22 cellular contexts compared by ENCODE assay signal in the genomic region with DNA sequence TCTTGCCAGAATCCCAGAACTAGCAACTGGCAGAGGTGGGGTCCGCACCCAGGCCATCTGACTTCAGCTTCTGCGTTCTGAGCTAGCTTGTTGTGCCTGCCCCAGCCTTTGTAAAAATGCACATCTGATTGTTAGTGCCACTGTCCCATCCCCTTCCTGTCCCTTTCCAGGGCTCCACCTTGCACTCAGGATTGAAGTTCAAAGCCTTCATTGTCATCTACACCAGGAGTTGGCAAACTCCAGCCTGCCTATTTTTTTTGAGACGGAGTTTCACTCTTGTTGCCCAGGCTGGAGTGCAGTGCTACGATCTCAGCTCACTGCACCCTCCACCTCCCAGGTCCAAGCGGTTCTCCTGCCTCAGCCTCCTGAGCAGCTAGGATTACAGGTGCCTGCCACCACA. TPM values are rescaled to one million over a fixed set of nuclear protein-coding genes. Genes with fewer than 3 reads are reported as not detected.
A peak's percentile ranks its signal among the peaks of the same experiment; 100 is the strongest.
DNase-seq lines count a peak whose midpoint lies in the region; ATAC-seq and TF ChIP-seq lines count a peak whose summit lies in the region.
"Had no signal": no experiment of that assay in that cellular context is flagged by ENCODE, and none has a peak within 500 bp of the region (broad histone marks: within the 10 kb centered on the region; RNA-seq: fewer than 3 reads in every experiment).

No MANE protein-coding gene starts in this region.

- H3K79me2 ChIP-seq in Karpas-422 (ENCODE audit: low read length), result peaks cover 71% of the 10 kb centered on the region

- DNase-seq in activated naive CD4-positive, alpha-beta T cell (lab: John Stamatoyannopoulos, UW), result no peak
- DNase-seq in Karpas-422, result no peak
- no peak for DNase-seq in progenitor cell of endocrine pancreas (ENCODE audit: low spot score, unreplicated experiment)
- DNase-seq in stimulated activated effector memory CD8-positive, alpha-beta T cell treated with anti-CD3 and anti-CD28 coated beads, Interleukin-12 subunit alpha, Interleukin-12 subunit beta, amount 100 ng/mL, for 72 hours (ENCODE audit: low spot score in 2 of 2), result no peak
- no peak for DNase-seq in SW480 (ENCODE audit: low spot score)
- DNase-seq: activated CD4-positive, alpha-beta memory T cell treated with anti-CD3 and anti-CD28 coated beads for 36 hours; activated CD8-positive, alpha-beta memory T cell treated with anti-CD3 and anti-CD28 coated beads, Interleukin-2, amount 50 U/mL, for 4 hours; adrenal gland; brain microvascular endothelial cell; left lung; mesendoderm; NCI-H1092 treated with DMSO at 0.1 percent for 48 hours; NCI-H1930; NCI-H526; Right ventricle myocardium superior; stimulated activated CD8-positive, alpha-beta memory T cell treated with anti-CD3 and anti-CD28 coated beads, Interleukin-4, amount 100 ng/mL, for 48 hours; T-helper 9 cell; upper lobe of left lung had no signal

- 0 out of 2 replicates have a peak overlapping the region, but pooled peaks have one; percentile 59 for H3K9ac ChIP-seq in Karpas-422 (ENCODE audit: low read length)

- peaks cover 17% of the 10 kb centered on the region; the same call in 1 of the 2 replicates for H4K20me1 ChIP-seq in Karpas-422 (ENCODE audit: insufficient read depth, low read depth, low read length)

- H3K27ac ChIP-seq in Karpas-422 (ENCODE audit: low read length), result peak overlapping the region; percentile 95
- H3K27ac ChIP-seq: adrenal gland, brain microvascular endothelial cell, left lung, skin epidermis, upper lobe of left lung had no signal

- peak overlapping the region; percentile 62; the same call in 1 of the 2 replicates for H3K4me3 ChIP-seq in Karpas-422 (ENCODE audit: low read length)
- H3K4me3 ChIP-seq: adrenal gland, left lung, skin epidermis, upper lobe of left lung had no signal

- H3K27ac Mint-ChIP-seq in activated naive CD4-positive, alpha-beta T cell treated with anti-CD3 and anti-CD28 coated beads, Interleukin-2, amount 50 U/mL, for 24 hours, result peak overlapping the region; percentile 17
- H3K27ac Mint-ChIP-seq in brain (peak overlapping the region in 2 of 5 experiments; percentile 8 to 39), progenitor cell of endocrine pancreas (no peak overlapping the region)
- no peak overlapping the region for H3K27ac Mint-ChIP-seq in stimulated activated effector memory CD8-positive, alpha-beta T cell treated with anti-CD3 and anti-CD28 coated beads, Interleukin-12 subunit alpha, Interleukin-12 subunit beta, amount 100 ng/mL, for 72 hours
- H3K27ac Mint-ChIP-seq: activated CD4-positive, alpha-beta memory T cell treated with anti-CD3 and anti-CD28 coated beads for 36 hours had no signal

- peak overlapping the region; percentile 42 for H3K4me3 Mint-ChIP-seq in activated naive CD4-positive, alpha-beta T cell treated with anti-CD3 and anti-CD28 coated beads, Interleukin-2, amount 50 U/mL, for 24 hours
- H3K4me3 Mint-ChIP-seq in brain, result peak overlapping the region in 4 of 5 experiments; percentile 41 to 90 (median 71)
- peak overlapping the region; percentile 47 for H3K4me3 Mint-ChIP-seq in progenitor cell of endocrine pancreas (ENCODE audit: low read depth)
- no peak overlapping the region for H3K4me3 Mint-ChIP-seq in stimulated activated effector memory CD8-positive, alpha-beta T cell treated with anti-CD3 and anti-CD28 coated beads, Interleukin-12 subunit alpha, Interleukin-12 subunit beta, amount 100 ng/mL, for 72 hours

- H3K4me2 ChIP-seq in Karpas-422 (ENCODE audit: low read depth, low read length, poor library complexity, severe bottlenecking), result peak overlapping the region; percentile 83

- H3K4me1 ChIP-seq in Karpas-422 (ENCODE audit: low read length), result peaks cover 87% of the 10 kb centered on the region

- no peaks in the 10 kb centered on the region for H3K9me2 ChIP-seq in Karpas-422 (replicated peaks; ENCODE audit: insufficient read depth, low read length)

- no peaks in the 10 kb centered on the region for H3K36me3 Mint-ChIP-seq in activated naive CD4-positive, alpha-beta T cell treated with anti-CD3 and anti-CD28 coated beads, Interleukin-2, amount 50 U/mL, for 24 hours
- peaks cover 6% of the 10 kb centered on the region for H3K36me3 Mint-ChIP-seq in brain
- peaks cover 3% of the 10 kb centered on the region for H3K36me3 Mint-ChIP-seq in progenitor cell of endocrine pancreas (ENCODE audit: insufficient read depth)
- H3K36me3 Mint-ChIP-seq in stimulated activated effector memory CD8-positive, alpha-beta T cell treated with anti-CD3 and anti-CD28 coated beads, Interleukin-12 subunit alpha, Interleukin-12 subunit beta, amount 100 ng/mL, for 72 hours, result peaks cover 59% of the 10 kb centered on the region

- no peaks in the 10 kb centered on the region for H3K9me3 Mint-ChIP-seq in activated naive CD4-positive, alpha-beta T cell treated with anti-CD3 and anti-CD28 coated beads, Interleukin-2, amount 50 U/mL, for 24 hours
- H3K9me3 Mint-ChIP-seq in brain (no peaks in the 10 kb centered on the region), progenitor cell of endocrine pancreas (ENCODE audit: low read depth) (no peaks in the 10 kb centered on the region)
- H3K9me3 Mint-ChIP-seq in stimulated activated effector memory CD8-positive, alpha-beta T cell treated with anti-CD3 and anti-CD28 coated beads, Interleukin-12 subunit alpha, Interleukin-12 subunit beta, amount 100 ng/mL, for 72 hours, result no peaks in the 10 kb centered on the region
- H3K9me3 Mint-ChIP-seq: activated CD4-positive, alpha-beta memory T cell treated with anti-CD3 and anti-CD28 coated beads for 36 hours had no signal

- no peak for TF ChIP-seq CTCF in brain (conservative IDR thresholded peaks at IDR 0.05)
- no peak for TF ChIP-seq CTCF in progenitor cell of endocrine pancreas (IDR thresholded peaks at IDR 0.05; ENCODE audit: unreplicated experiment)

- H3K27me3 ChIP-seq in Karpas-422 (ENCODE audit: low read length), result no peaks in the 10 kb centered on the region
- H3K27me3 ChIP-seq: adrenal gland, brain microvascular endothelial cell, left lung, upper lobe of left lung had no signal

- H3K4me1 Mint-ChIP-seq in activated naive CD4-positive, alpha-beta T cell treated with anti-CD3 and anti-CD28 coated beads, Interleukin-2, amount 50 U/mL, for 24 hours, result peaks cover 28% of the 10 kb centered on the region
- H3K4me1 Mint-ChIP-seq in brain, result peaks cover 48% of the 10 kb centered on the region
- H3K4me1 Mint-ChIP-seq in progenitor cell of endocrine pancreas (ENCODE audit: low read depth), result peaks cover 11% of the 10 kb centered on the region
- peaks cover 31% of the 10 kb centered on the region for H3K4me1 Mint-ChIP-seq in stimulated activated effector memory CD8-positive, alpha-beta T cell treated with anti-CD3 and anti-CD28 coated beads, Interleukin-12 subunit alpha, Interleukin-12 subunit beta, amount 100 ng/mL, for 72 hours

- H2AFZ ChIP-seq in Karpas-422 (ENCODE audit: low read length), result no peak overlapping the region

- no peaks in the 10 kb centered on the region for H3K27me3 Mint-ChIP-seq in activated naive CD4-positive, alpha-beta T cell treated with anti-CD3 and anti-CD28 coated beads, Interleukin-2, amount 50 U/mL, for 24 hours
- no peaks in the 10 kb centered on the region for H3K27me3 Mint-ChIP-seq in brain
- no peaks in the 10 kb centered on the region for H3K27me3 Mint-ChIP-seq in progenitor cell of endocrine pancreas
- H3K27me3 Mint-ChIP-seq: activated CD4-positive, alpha-beta memory T cell treated with anti-CD3 and anti-CD28 coated beads for 36 hours had no signal

- H3K9me3 ChIP-seq in Karpas-422 (ENCODE audit: low read length), result no peaks in the 10 kb centered on the region
- H3K9me3 ChIP-seq: adrenal gland, left lung, upper lobe of left lung had no signal

- peaks cover 40% of the 10 kb centered on the region for H3K36me3 ChIP-seq in Karpas-422 (ENCODE audit: insufficient read depth, low read length)
- H3K36me3 ChIP-seq: adrenal gland had no signal

- ATAC-seq in stimulated activated effector memory CD8-positive, alpha-beta T cell treated with anti-CD3 and anti-CD28 coated beads, Interleukin-12 subunit alpha, Interleukin-12 subunit beta, amount 100 ng/mL, for 72 hours, result no peak
- no peak for ATAC-seq in GM19452 (IDR thresholded peaks at IDR 0.05; ENCODE audit: unreplicated experiment)
- ATAC-seq: left lung had no signal

RNA-seq across cellular contexts. Expression of a gene that starts 2.9 kb away (rescaled TPM):
- 57.0 and 148 TPM in 2 replicates for total RNA-seq in Karpas-422 (2014; rRNA removed; shearing (Covaris generic); ENCODE audit: low replicate concordance)
- 107 TPM for polyA plus RNA-seq in brain (ENCODE audit: insufficient read depth, low read depth, low replicate concordance)
- 103 and 108 TPM in 2 replicates for total RNA-seq in progenitor cell of endocrine pancreas

RNA-seq across cellular contexts. Expression of a gene that starts 5.2 kb away (rescaled TPM):
- total RNA-seq in Karpas-422 (2014; rRNA removed; shearing (Covaris generic); ENCODE audit: low replicate concordance), result 31.2 and 55.8 TPM in 2 replicates
- polyA plus RNA-seq in brain (ENCODE audit: insufficient read depth, low read depth, low replicate concordance), result 207 TPM
- total RNA-seq in progenitor cell of endocrine pancreas, result 74.1 and 77.5 TPM in 2 replicates

RNA-seq across cellular contexts. Expression of a gene that starts 31.4 kb away (rescaled TPM):
- 2.6 and 4.0 TPM in 2 replicates for total RNA-seq in Karpas-422 (2014; rRNA removed; shearing (Covaris generic); ENCODE audit: low replicate concordance)
- 6.0 TPM for polyA plus RNA-seq in brain (ENCODE audit: insufficient read depth, low read depth, low replicate concordance)
- total RNA-seq in progenitor cell of endocrine pancreas, result 12.1 and 14.1 TPM in 2 replicates

RNA-seq across cellular contexts. Expression of a gene that starts 48.4 kb away (rescaled TPM):
- 28.6 and 55.3 TPM in 2 replicates for total RNA-seq in Karpas-422 (2014; rRNA removed; shearing (Covaris generic); ENCODE audit: low replicate concordance)
- 93.6 TPM for polyA plus RNA-seq in brain (ENCODE audit: insufficient read depth, low read depth, low replicate concordance)
- total RNA-seq in progenitor cell of endocrine pancreas, result 22.7 and 23.8 TPM in 2 replicates

RNA-seq across cellular contexts. Expression of a gene that starts 53.0 kb away (rescaled TPM):
- 1.4 TPM in 2 replicates for total RNA-seq in Karpas-422 (2014; rRNA removed; shearing (Covaris generic); ENCODE audit: low replicate concordance)
- polyA plus RNA-seq in brain (ENCODE audit: insufficient read depth, low read depth, low replicate concordance), result 2.3 TPM
- total RNA-seq in progenitor cell of endocrine pancreas, result 13.3 and 13.7 TPM in 2 replicates
